In the genomic region with DNA sequence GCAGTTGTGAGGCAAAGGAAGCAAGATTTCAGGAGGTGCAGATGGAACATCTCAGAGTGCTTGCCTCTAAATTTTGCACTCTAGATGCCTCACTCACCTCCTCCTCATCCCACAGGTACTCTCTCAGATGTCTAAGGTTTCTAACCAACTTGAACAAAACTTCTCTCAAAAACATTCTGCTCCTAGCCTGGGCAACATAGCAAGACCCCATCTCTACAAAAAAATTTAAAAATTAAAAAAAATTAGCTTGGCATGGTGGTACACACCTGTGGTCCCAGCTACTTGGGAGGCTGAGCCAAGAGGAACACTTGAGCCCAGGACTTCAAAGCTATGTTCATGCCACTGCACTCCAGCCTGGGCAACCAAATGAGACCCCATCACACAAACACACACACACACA, we compare ENCODE assay signal across 8 cellular contexts. TPM values are rescaled to one million over a fixed set of nuclear protein-coding genes. Genes with fewer than 3 reads are reported as not detected.
"Had no signal": no experiment of that assay in that cellular context is flagged by ENCODE, and none has a peak within 500 bp of the region (broad histone marks: within the 10 kb centered on the region; RNA-seq: fewer than 3 reads in every experiment).

No MANE protein-coding gene starts in this region.

- FAIRE-seq: HepG2, HTR-8/SVneo had no signal

- H3K27ac ChIP-seq: HL-60 had no signal

- ATAC-seq: HepG2 had no signal

- DNase-seq: IMR-90, KBM-7, KG1 had no signal

RNA-seq across cellular contexts. Expression of a gene that starts 4.2 kb away (rescaled TPM):
- total RNA-seq: HT-29, IMR-90 had no signal
- polyA plus RNA-seq: IgD-negative memory B cell, IMR-90 had no signal

RNA-seq across cellular contexts. Expression of a gene that starts 7.3 kb away (rescaled TPM):
- total RNA-seq: HT-29 had no signal

RNA-seq across cellular contexts. Expression of a gene that starts 43.2 kb away (rescaled TPM):
- total RNA-seq: HT-29, IMR-90 had no signal
- polyA plus RNA-seq: IgD-negative memory B cell, IMR-90 had no signal
